Comparison of ENCODE assay signal across 8 cellular contexts in the genomic region with DNA sequence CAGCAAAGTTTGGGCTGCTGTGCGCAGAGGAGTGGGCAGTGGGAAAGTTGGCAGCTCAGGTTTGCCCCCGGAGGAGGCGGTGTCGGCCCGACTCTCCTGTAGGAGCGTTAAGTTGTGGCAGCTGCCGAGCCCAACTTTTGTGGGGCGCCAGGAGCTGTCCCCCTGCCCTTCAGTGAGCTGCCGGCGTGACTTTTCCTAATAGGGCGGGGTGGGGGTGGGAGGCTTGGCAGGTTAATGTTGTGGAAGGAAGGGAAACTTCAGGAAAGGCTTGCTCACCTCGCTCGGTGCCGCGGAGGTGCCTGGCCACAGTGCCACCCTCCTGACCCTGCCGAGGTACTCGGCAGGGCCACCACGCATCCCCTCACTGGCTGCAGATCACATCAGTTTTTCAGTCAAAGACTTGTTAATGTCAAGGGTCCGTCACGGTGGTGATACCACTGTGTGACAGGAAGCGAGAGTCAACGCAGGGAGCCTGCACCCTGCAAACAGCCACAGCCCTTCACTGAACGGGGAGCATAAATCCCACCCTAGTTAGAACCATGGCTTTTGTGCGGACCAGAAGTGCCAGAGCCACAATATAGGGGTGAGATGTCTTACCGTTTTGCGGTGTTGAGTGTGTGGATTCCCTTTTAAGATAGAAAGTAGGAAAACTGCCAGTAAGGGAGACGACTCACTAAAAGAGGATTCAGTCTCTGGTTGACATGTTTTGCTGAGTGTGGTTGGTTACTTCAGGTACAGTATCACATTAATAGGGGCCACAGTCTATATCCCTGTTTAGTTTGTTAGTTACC. TPM values are rescaled to one million over a fixed set of nuclear protein-coding genes. Genes with fewer than 3 reads are reported as not detected.
DNase-seq lines count a peak whose midpoint lies in the region; ATAC-seq and TF ChIP-seq lines count a peak whose summit lies in the region.

No MANE protein-coding gene starts in this region.

- CTCF ChIA-PET in activated CD4-positive, alpha-beta T cell treated with anti-CD3 and anti-CD28 coated beads, Interleukin-2, amount 10 ng/mL, durations not matched to agents 7 days and 5 days (lab: Charles Lee): interaction anchor here (0.9 to 1.6 kb wide), 7 partner anchors 9 to 184 kb away, joined by 3 to 5 read pairs (median 3); partner anchors contain the start of gene ERAP2

- H3K9me3 ChIP-seq in DOHH2 (ENCODE audit: control insufficient read depth, insufficient read depth, low read length): no peaks in the 10 kb centered on the region
- H3K9me3 ChIP-seq in Karpas-422 (ENCODE audit: low read length): no peaks in the 10 kb centered on the region
- H3K9me3 ChIP-seq in duodenal mucosa (ENCODE audit: control insufficient read depth in 1 of 2, low read length in 2 of 2): no peaks in the 10 kb centered on the region

- no peaks in the 10 kb centered on the region for H3K9me2 ChIP-seq in DOHH2 (replicated peaks; ENCODE audit: control insufficient read depth, low read length)
- H3K9me2 ChIP-seq in Karpas-422 (replicated peaks; ENCODE audit: insufficient read depth, low read length): no peaks in the 10 kb centered on the region

- H3K27ac ChIP-seq in DOHH2 (ENCODE audit: low read depth, low read length): peak overlapping the region; percentile 97
- H3K27ac ChIP-seq in Karpas-422 (ENCODE audit: low read length): peak overlapping the region; percentile 95
- H3K27ac ChIP-seq in duodenal mucosa (ENCODE audit: low read depth, low read length): peak overlapping the region; percentile 97

- H4K20me1 ChIP-seq in DOHH2 (ENCODE audit: control insufficient read depth, insufficient read depth, low read depth, low read length): 0 out of 2 replicates have a peak, but pooled peaks cover 4% of the 10 kb centered on the region
- H4K20me1 ChIP-seq in Karpas-422 (ENCODE audit: insufficient read depth, low read depth, low read length): no peaks in the 10 kb centered on the region

- H3K4me3 ChIP-seq in DOHH2 (ENCODE audit: low read length): peak overlapping the region; percentile 97
- H3K4me3 ChIP-seq in Karpas-422 (ENCODE audit: low read length): peak overlapping the region; percentile 91
- H3K4me3 ChIP-seq in duodenal mucosa (ENCODE audit: low read depth in 1 of 2, low read length in 2 of 2): peak overlapping the region; percentile 83 to 97

- DNase-seq in Karpas-422 (peak; percentile 84), memory B cell (ENCODE audit: low spot score in 2 of 2) (peak; percentile 32 to 33), NCI-H1436 (lab: John Stamatoyannopoulos, UW) (no peak)
- peak; percentile 65 for DNase-seq in activated CD4-positive, alpha-beta T cell treated with anti-CD3 and anti-CD28 coated beads, Interleukin-2, amount 10 ng/mL, durations not matched to agents 7 days and 5 days
- DNase-seq in stimulated activated CD8-positive, alpha-beta memory T cell treated with anti-CD3 and anti-CD28 coated beads, Interleukin-15, amount 100 ng/mL, for 48 hours (ENCODE audit: low read depth in 2 of 2): peak; percentile 35 to 47

- H3K79me2 ChIP-seq in DOHH2 (ENCODE audit: control insufficient read depth, low read length) (peaks cover 87% of the 10 kb centered on the region), Karpas-422 (ENCODE audit: low read length) (peaks cover 60% of the 10 kb centered on the region)

- H3K9ac ChIP-seq in Karpas-422 (ENCODE audit: low read length) (peak overlapping the region; percentile 95), duodenal mucosa (ENCODE audit: low read depth in 1 of 2, low read length in 2 of 2) (peak overlapping the region; percentile 73 to 84)

- H3K4me2 ChIP-seq in DOHH2 (ENCODE audit: low read length) (peak overlapping the region; percentile 99), Karpas-422 (ENCODE audit: low read depth, low read length, poor library complexity, severe bottlenecking) (peak overlapping the region; percentile 82)

- peak overlapping the region; percentile 81 for H3K4me3 Mint-ChIP-seq in activated CD4-positive, alpha-beta T cell treated with anti-CD3 and anti-CD28 coated beads, Interleukin-2, amount 10 ng/mL, durations not matched to agents 7 days and 5 days
- H3K4me3 Mint-ChIP-seq in memory B cell: peak overlapping the region; percentile 87

- no peak overlapping the region for H2AFZ ChIP-seq in Karpas-422 (ENCODE audit: low read length)

- no peaks in the 10 kb centered on the region for H3K9me3 Mint-ChIP-seq in activated CD4-positive, alpha-beta T cell treated with anti-CD3 and anti-CD28 coated beads, Interleukin-2, amount 10 ng/mL, durations not matched to agents 7 days and 5 days
- no peaks in the 10 kb centered on the region for H3K9me3 Mint-ChIP-seq in memory B cell

- peaks cover 57% of the 10 kb centered on the region for H3K4me1 Mint-ChIP-seq in activated CD4-positive, alpha-beta T cell treated with anti-CD3 and anti-CD28 coated beads, Interleukin-2, amount 10 ng/mL, durations not matched to agents 7 days and 5 days
- H3K4me1 Mint-ChIP-seq in memory B cell: peaks cover 38% of the 10 kb centered on the region

- H3K27me3 ChIP-seq in DOHH2 (ENCODE audit: control insufficient read depth, low read length) (no peaks in the 10 kb centered on the region; the same call in 1 of the 2 replicates), Karpas-422 (ENCODE audit: low read length) (no peaks in the 10 kb centered on the region), duodenal mucosa (ENCODE audit: control insufficient read depth in 1 of 2, insufficient read depth in 2 of 2, low read length in 2 of 2) (no peaks in the 10 kb centered on the region)

- peak overlapping the region; percentile 97 for H3K27ac Mint-ChIP-seq in activated CD4-positive, alpha-beta T cell treated with anti-CD3 and anti-CD28 coated beads, Interleukin-2, amount 10 ng/mL, durations not matched to agents 7 days and 5 days
- peak overlapping the region; percentile 96 for H3K27ac Mint-ChIP-seq in memory B cell

- no peaks in the 10 kb centered on the region for H3K27me3 Mint-ChIP-seq in activated CD4-positive, alpha-beta T cell treated with anti-CD3 and anti-CD28 coated beads, Interleukin-2, amount 10 ng/mL, durations not matched to agents 7 days and 5 days
- H3K27me3 Mint-ChIP-seq in memory B cell: no peaks in the 10 kb centered on the region

- POLR2A ChIA-PET in activated CD4-positive, alpha-beta T cell treated with anti-CD3 and anti-CD28 coated beads, Interleukin-2, amount 10 ng/mL, durations not matched to agents 7 days and 5 days (lab: Charles Lee): interaction anchor here (1.0 to 1.2 kb wide), 2 partner anchors 24 to 129 kb away, joined by 4 to 8 read pairs; partner anchors contain the start of gene ERAP1

- peaks cover 38% of the 10 kb centered on the region for H3K36me3 Mint-ChIP-seq in activated CD4-positive, alpha-beta T cell treated with anti-CD3 and anti-CD28 coated beads, Interleukin-2, amount 10 ng/mL, durations not matched to agents 7 days and 5 days (ENCODE audit: low read depth)
- peaks cover 2% of the 10 kb centered on the region for H3K36me3 Mint-ChIP-seq in memory B cell

- TF ChIP-seq CTCF in DOHH2 (IDR thresholded peaks at IDR 0.05; ENCODE audit: low read depth, low read length, poor library complexity, severe bottlenecking): no peak

- ATAC-seq in GM21619 (IDR thresholded peaks at IDR 0.05; ENCODE audit: unreplicated experiment) (peak; percentile 23), memory B cell (ENCODE audit: low read depth) (peak; percentile 8)

- peaks cover 14% of the 10 kb centered on the region for H3F3A ChIP-seq in DOHH2 (ENCODE audit: control insufficient read depth, insufficient read depth)

- H3K4me1 ChIP-seq in DOHH2 (ENCODE audit: control insufficient read depth, low read length) (peaks cover 56% of the 10 kb centered on the region), Karpas-422 (ENCODE audit: low read length) (peaks cover 64% of the 10 kb centered on the region), duodenal mucosa (ENCODE audit: control insufficient read depth in 1 of 2, insufficient read depth in 2 of 2, low read length in 2 of 2) (peaks cover 31 to 52% of the 10 kb centered on the region in 2 donors)

- H3K36me3 ChIP-seq in DOHH2 (ENCODE audit: control insufficient read depth, low read length): peaks cover 54% of the 10 kb centered on the region
- peaks cover 13% of the 10 kb centered on the region; the same call in 1 of the 2 replicates for H3K36me3 ChIP-seq in Karpas-422 (ENCODE audit: insufficient read depth, low read length)
- no peaks in the 10 kb centered on the region for H3K36me3 ChIP-seq in duodenal mucosa (ENCODE audit: control insufficient read depth in 1 of 2, insufficient read depth in 2 of 2, low read length in 2 of 2)

RNA-seq across cellular contexts. Expression of gene LNPEP, which starts 0.7 kb away (rescaled TPM):
- total RNA-seq in Karpas-422 (2014; rRNA removed; shearing (Covaris generic); ENCODE audit: low replicate concordance): 38.2 and 92.3 TPM in 2 replicates
- total RNA-seq in activated CD4-positive, alpha-beta T cell treated with anti-CD3 and anti-CD28 coated beads, Interleukin-2, amount 10 ng/mL, durations not matched to agents 7 days and 5 days: 10 to 100 TPM; 91.4 to 97.2 TPM
